ENCODE assay signal across 8 cellular contexts in the genomic region with DNA sequence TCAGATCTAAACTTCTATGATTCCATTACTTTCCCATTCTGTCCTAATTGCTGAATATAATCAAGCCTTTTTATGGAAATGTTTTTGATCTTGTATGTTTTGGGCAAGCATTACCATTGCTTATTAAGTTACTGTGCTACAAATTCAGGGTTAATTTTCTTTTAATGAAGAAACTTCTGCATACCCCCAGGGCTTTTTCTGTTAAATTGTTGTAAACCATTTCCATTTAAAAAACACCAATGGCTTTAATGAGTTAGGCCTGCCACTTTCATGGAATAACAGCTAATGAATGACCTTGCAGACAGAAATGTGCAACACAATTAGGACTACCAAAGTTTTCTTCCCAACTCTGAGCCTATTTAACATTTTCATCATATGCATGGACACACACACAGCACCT.
"Had no signal": no experiment of that assay in that cellular context is flagged by ENCODE, and none has a peak within 500 bp of the region (broad histone marks: within the 10 kb centered on the region; RNA-seq: fewer than 3 reads in every experiment).

No MANE protein-coding gene starts in this region.

- H3K4me3 ChIP-seq: K562 had no signal

- H3K27ac ChIP-seq: HL-60, KMS-11 had no signal

- H3K27ac Mint-ChIP-seq: IgD-negative memory B cell had no signal

- H3K4me2 ChIP-seq: KMS-11 had no signal

- DNase-seq: IMR-90, KBM-7, KG1 had no signal

- ATAC-seq: HepG2, K562 had no signal

- H3K9ac ChIP-seq: KMS-11 had no signal

- H3K36me3 Mint-ChIP-seq: IgD-negative memory B cell had no signal

- H3K4me3 Mint-ChIP-seq: IgD-negative memory B cell had no signal
